Comparison of ENCODE assay signal across 31 cellular contexts in the genomic region with DNA sequence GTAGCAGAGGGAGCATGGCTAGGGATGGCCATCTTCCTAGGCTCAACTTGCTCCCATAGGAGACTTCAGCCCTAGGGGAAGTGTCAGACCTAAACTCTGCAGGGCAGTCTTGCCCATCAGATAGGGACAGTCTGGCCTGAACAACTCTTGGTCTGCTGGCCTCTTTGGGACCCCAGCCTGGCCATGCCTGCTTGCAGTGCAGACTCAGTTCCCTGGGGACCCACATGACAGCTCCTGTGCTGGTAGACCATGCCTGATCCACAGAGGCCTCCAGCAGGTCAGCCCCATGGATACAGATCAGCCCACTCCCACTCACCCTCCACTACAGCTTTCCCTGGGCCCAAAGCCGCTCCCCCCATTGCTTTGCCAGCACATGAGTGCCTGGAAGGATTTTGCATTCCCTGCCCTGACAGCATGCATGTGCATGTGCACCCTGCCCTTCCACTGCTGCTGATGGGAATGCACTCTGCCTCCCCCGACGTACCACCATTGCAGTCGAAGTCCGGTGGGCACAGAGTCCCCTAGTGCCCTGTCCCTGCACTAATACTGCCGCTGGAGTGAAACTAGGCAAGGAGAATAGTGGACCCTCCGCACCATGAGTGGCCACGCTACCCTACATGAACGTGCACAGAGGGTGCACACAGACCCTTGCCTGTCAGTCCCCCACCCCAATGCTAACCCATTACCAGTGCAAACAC.
"Had no signal": no experiment of that assay in that cellular context is flagged by ENCODE, and none has a peak within 500 bp of the region (broad histone marks: within the 10 kb centered on the region; RNA-seq: fewer than 3 reads in every experiment).

No MANE protein-coding gene starts in this region.

- H3K36me3 ChIP-seq: gastroesophageal sphincter, heart left ventricle, ovary, right lobe of liver, stomach, thyroid gland, uterus had no signal

- H3K4me1 ChIP-seq: gastroesophageal sphincter, heart left ventricle, right lobe of liver, stomach, thyroid gland, uterus had no signal

- DNase-seq: cerebellar nuclear complex; effector CD8-positive, alpha-beta T cell; endodermal cell; foreskin fibroblast; heart left ventricle; kidney; mesenchymal stem cell; mucosa of descending colon; naive B cell; nephron progenitor cell; occipital lobe; retina; right lobe of liver; stimulated activated CD4-positive, alpha-beta T cell treated with anti-CD3 and anti-CD28 coated beads, Interleukin-2, amount 100 ng/mL, for 24 hours; stimulated activated CD4-positive, alpha-beta T cell treated with anti-CD3 and anti-CD28 coated beads, Interleukin-4, amount 100 ng/mL, for 24 hours; stimulated activated naive CD4-positive, alpha-beta T cell treated with Interleukin-2 at 50 U/mL for 16 hours; stomach; thyroid gland; trophoblast cell; uterus had no signal

- H3K36me3 Mint-ChIP-seq: mesothelial cell of epicardium; naive B cell; stimulated activated effector memory CD8-positive, alpha-beta T cell treated with anti-CD3 and anti-CD28 coated beads, Interleukin-12 subunit alpha, Interleukin-12 subunit beta, amount 100 ng/mL, for 72 hours had no signal

- ATAC-seq: esophagus mucosa; gastroesophageal sphincter; left lobe of liver; mucosa of descending colon; right lobe of liver; stimulated activated effector memory CD8-positive, alpha-beta T cell treated with anti-CD3 and anti-CD28 coated beads, Interleukin-12 subunit alpha, Interleukin-12 subunit beta, amount 100 ng/mL, for 72 hours had no signal

- H3K27ac Mint-ChIP-seq: dendritic cell treated with granulocyte-macrophage colony-stimulating factor and Interleukin-4, amounts not matched to agents 40 ng/mL and 50 ng/mL, for 4 days; endodermal cell; mesothelial cell of epicardium; naive B cell; nephron progenitor cell; stimulated activated effector memory CD8-positive, alpha-beta T cell treated with anti-CD3 and anti-CD28 coated beads, Interleukin-12 subunit alpha, Interleukin-12 subunit beta, amount 100 ng/mL, for 72 hours had no signal

- H3K27me3 ChIP-seq: gastroesophageal sphincter, heart left ventricle, hepatocyte, ovary, right lobe of liver, stomach, thyroid gland, uterus had no signal

- H3K27me3 Mint-ChIP-seq: dendritic cell treated with granulocyte-macrophage colony-stimulating factor and Interleukin-4, amounts not matched to agents 40 ng/mL and 50 ng/mL, for 4 days; naive B cell had no signal

- H3K9me3 Mint-ChIP-seq: endodermal cell had no signal

- H3K9me3 ChIP-seq: mucosa of descending colon, ovary, right lobe of liver, thyroid gland, uterus had no signal

- H3K4me3 ChIP-seq: gastroesophageal sphincter, heart left ventricle, hepatocyte, lung, mucosa of descending colon, ovary, right lobe of liver, smooth muscle cell, stomach, thyroid gland, uterus had no signal

- H3K4me3 Mint-ChIP-seq: dendritic cell treated with granulocyte-macrophage colony-stimulating factor and Interleukin-4, amounts not matched to agents 40 ng/mL and 50 ng/mL, for 4 days; endodermal cell; mesothelial cell of epicardium; naive B cell; nephron progenitor cell; stimulated activated effector memory CD8-positive, alpha-beta T cell treated with anti-CD3 and anti-CD28 coated beads, Interleukin-12 subunit alpha, Interleukin-12 subunit beta, amount 100 ng/mL, for 72 hours had no signal

- H3K27ac ChIP-seq: epithelial cell of prostate, gastroesophageal sphincter, heart left ventricle, hepatocyte, ovary, right lobe of liver, stomach, thyroid gland, uterus had no signal

- H3K4me1 Mint-ChIP-seq: endodermal cell; mesothelial cell of epicardium; naive B cell; nephron progenitor cell; stimulated activated effector memory CD8-positive, alpha-beta T cell treated with anti-CD3 and anti-CD28 coated beads, Interleukin-12 subunit alpha, Interleukin-12 subunit beta, amount 100 ng/mL, for 72 hours had no signal
